In the genomic region with DNA sequence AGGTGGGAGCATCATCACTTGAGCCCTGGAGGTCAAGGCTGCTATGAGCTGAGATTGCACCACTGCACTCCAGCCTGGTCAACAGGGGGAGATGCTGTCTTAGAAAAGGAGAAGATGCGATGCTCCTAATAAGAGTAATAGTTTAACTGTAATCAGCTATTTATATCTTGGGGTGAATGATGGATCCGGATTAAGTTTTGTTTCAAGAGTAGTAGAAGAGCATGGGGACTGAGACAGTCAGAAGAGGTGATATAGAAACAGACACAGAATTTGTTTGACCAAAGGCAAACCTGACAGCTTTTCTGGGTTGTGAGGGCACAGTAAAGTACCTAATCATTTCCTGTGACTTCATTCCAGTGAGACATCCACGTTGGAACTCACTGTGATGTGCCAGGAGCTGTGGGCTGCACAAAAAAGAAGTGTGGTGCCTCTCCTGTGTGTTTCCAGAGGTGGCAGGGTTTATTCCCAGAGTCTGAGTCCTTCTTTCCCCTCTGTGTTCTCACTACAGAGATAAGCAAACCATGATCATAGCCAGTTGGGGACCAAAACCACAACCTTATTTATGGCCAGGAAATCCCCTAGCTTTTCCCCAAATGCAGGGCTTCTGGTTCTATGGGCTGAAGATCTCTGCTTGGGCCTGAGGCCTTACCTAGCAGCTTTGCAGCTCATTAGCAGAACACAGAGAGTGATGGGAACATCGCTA, we compare ENCODE assay signal across 9 cellular contexts.
DNase-seq lines count a peak whose midpoint lies in the region; ATAC-seq and TF ChIP-seq lines count a peak whose summit lies in the region.
"Had no signal": no experiment of that assay in that cellular context is flagged by ENCODE, and none has a peak within 500 bp of the region (broad histone marks: within the 10 kb centered on the region; RNA-seq: fewer than 3 reads in every experiment).

No MANE protein-coding gene starts in this region.

- H3K4me1 ChIP-seq in BLaER1 treated with 17β-estradiol and CSF1 and Interleukin-3, amounts not matched to agents 10 nM and 100 nM = peaks cover 57 to 66% (median 60%) of the 10 kb centered on the region in 10 experiments
- H3K4me1 ChIP-seq in psoas muscle = no peaks in the 10 kb centered on the region

- no peaks in the 10 kb centered on the region for H3K27me3 Mint-ChIP-seq in glutamatergic neuron (ENCODE audit: unreplicated experiment)
- H3K27me3 Mint-ChIP-seq: T-cell had no signal

- peak; percentile 56 for TF ChIP-seq CTCF in VCaP (conservative IDR thresholded peaks at IDR 0.05)
- peak; percentile 10 for TF ChIP-seq CTCF in psoas muscle (IDR thresholded peaks at IDR 0.05)
- TF ChIP-seq CTCF in glutamatergic neuron (IDR thresholded peaks at IDR 0.05; ENCODE audit: partially characterized antibody, unreplicated experiment) = no peak

- intact Hi-C loops in psoas muscle (cut with DNase I) = no loop called here

- peak overlapping the region; percentile 39 to 84 (median 73) for H3K4me2 ChIP-seq in BLaER1 treated with 17β-estradiol and CSF1 and Interleukin-3, amounts not matched to agents 10 nM and 100 nM

- WGBS in psoas muscle, 3 donors = 63 to 70% (median 68%) methylated on average over 4 of the region's 4 CpGs

- H4K20me1 ChIP-seq in BLaER1 treated with 17β-estradiol and CSF1 and Interleukin-3, amounts not matched to agents 10 nM and 100 nM = no peaks in the 10 kb centered on the region; a peak in 1 of 22 replicates

- H3K4me3 Mint-ChIP-seq in glutamatergic neuron (ENCODE audit: unreplicated experiment) = no peak overlapping the region
- H3K4me3 Mint-ChIP-seq: T-cell had no signal

- H3K4me1 Mint-ChIP-seq in glutamatergic neuron (ENCODE audit: low read depth, unreplicated experiment) = no peaks in the 10 kb centered on the region

- peaks cover 0 to 17% (median 4%) of the 10 kb centered on the region in 11 experiments; a peak in 9 of 22 replicates for H3K36me3 ChIP-seq in BLaER1 treated with 17β-estradiol and CSF1 and Interleukin-3, amounts not matched to agents 10 nM and 100 nM
- H3K36me3 ChIP-seq in psoas muscle (ENCODE audit: insufficient read depth in 1 of 2, low read depth in 1 of 2) = no peaks in the 10 kb centered on the region

- H3K9me3 ChIP-seq in BLaER1 treated with 17β-estradiol and CSF1 and Interleukin-3, amounts not matched to agents 10 nM and 100 nM (replicated peaks in 1 of 11) = no peaks in the 10 kb centered on the region
- H3K9me3 ChIP-seq in psoas muscle = no peaks in the 10 kb centered on the region

- ATAC-seq in GM18907 (IDR thresholded peaks at IDR 0.05; ENCODE audit: unreplicated experiment) = peak; percentile 82
- ATAC-seq in HG03066 (IDR thresholded peaks at IDR 0.05; ENCODE audit: low read depth, unreplicated experiment) = peak; percentile 51
- ATAC-seq in psoas muscle = no peak

- no peaks in the 10 kb centered on the region for H3K36me3 Mint-ChIP-seq in glutamatergic neuron (ENCODE audit: unreplicated experiment)

- H3K9me3 Mint-ChIP-seq in glutamatergic neuron (ENCODE audit: unreplicated experiment) = peaks cover 3% of the 10 kb centered on the region
- H3K9me3 Mint-ChIP-seq: T-cell had no signal

- H3K9ac ChIP-seq in BLaER1 treated with 17β-estradiol and CSF1 and Interleukin-3, amounts not matched to agents 10 nM and 100 nM = peak overlapping the region in 2 of 11 experiments; percentile 6 to 40; a peak in 6 of 22 replicates

- DNase-seq in psoas muscle = no peak
- no peak for DNase-seq in SHP77 treated with DMSO at 0.1 percent for 48 hours (lab: John Stamatoyannopoulos, UW)
- no peak for DNase-seq in glutamatergic neuron
- no peak for DNase-seq in NCI-H1694 treated with DMSO at 0.1 percent for 48 hours (lab: John Stamatoyannopoulos, UW)

- H3K27me3 ChIP-seq in BLaER1 treated with 17β-estradiol and CSF1 and Interleukin-3, amounts not matched to agents 10 nM and 100 nM = no peaks in the 10 kb centered on the region
- H3K27me3 ChIP-seq in psoas muscle (ENCODE audit: insufficient read depth in 3 of 3, low read length in 2 of 3) = no peaks in the 10 kb centered on the region

- H3K27ac Mint-ChIP-seq in glutamatergic neuron (ENCODE audit: unreplicated experiment) = no peak overlapping the region

- no peak overlapping the region for H3K4me3 ChIP-seq in BLaER1 treated with 17β-estradiol and CSF1 and Interleukin-3, amounts not matched to agents 10 nM and 100 nM
- H3K4me3 ChIP-seq in psoas muscle = no peak overlapping the region

- H3K27ac ChIP-seq in BLaER1 treated with 17β-estradiol and CSF1 and Interleukin-3, amounts not matched to agents 10 nM and 100 nM = peak overlapping the region in 2 of 11 experiments; percentile 25 to 53; a peak in 4 of 22 replicates
- H3K27ac ChIP-seq in VCaP (no peak overlapping the region), psoas muscle (no peak overlapping the region)

Comparison
In these comparisons a context has a peak if more than half of its experiments do, and no peak if none do; other contexts are left out.
1. ATAC-seq: peak in GM18907 (single experiment) and HG03066 (single experiment); none in psoas muscle (0 of 4).